33 cellular contexts compared by ENCODE assay signal in the genomic region with DNA sequence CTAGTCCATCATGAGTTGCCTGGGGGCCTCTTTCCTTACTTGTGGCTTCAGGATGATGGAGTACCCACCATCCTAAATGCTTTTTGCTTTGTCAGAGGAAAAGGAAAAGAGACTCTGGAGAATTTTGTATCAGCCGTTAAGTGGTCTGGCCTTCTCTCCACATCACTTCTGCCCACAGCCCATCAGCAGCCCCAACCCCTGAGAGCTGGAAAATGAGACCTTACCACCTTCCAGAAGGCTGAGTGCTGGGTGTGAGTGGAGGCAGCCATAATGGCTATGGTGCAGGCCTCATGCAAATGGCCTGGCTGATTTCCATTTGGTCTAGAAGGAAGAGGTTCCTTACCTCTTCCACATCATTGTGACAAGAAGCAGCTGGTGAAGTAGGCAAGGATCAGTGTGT.
A peak's percentile ranks its signal among the peaks of the same experiment; 100 is the strongest.
DNase-seq lines count a peak whose midpoint lies in the region; ATAC-seq, FAIRE-seq and TF ChIP-seq lines count a peak whose summit lies in the region.
"Had no signal": no experiment of that assay in that cellular context is flagged by ENCODE, and none has a peak within 500 bp of the region (broad histone marks: within the 10 kb centered on the region; RNA-seq: fewer than 3 reads in every experiment).

No MANE protein-coding gene starts in this region.

- peaks cover 29% of the 10 kb centered on the region for H3K4me1 Mint-ChIP-seq in astrocyte (ENCODE audit: low read depth, unreplicated experiment)
- no peaks in the 10 kb centered on the region for H3K4me1 Mint-ChIP-seq in effector memory CD8-positive, alpha-beta T cell (ENCODE audit: low read depth in 2 of 2)
- H3K4me1 Mint-ChIP-seq: activated CD4-positive, alpha-beta T cell treated with anti-CD3 and anti-CD28 coated beads, Interleukin-2, amount 10 ng/mL, durations not matched to agents 24 days and 14 days; central memory CD8-positive, alpha-beta T cell; natural killer cell; T-cell had no signal

- peak overlapping the region; percentile 67 for H3K4me2 ChIP-seq in astrocyte (ENCODE audit: low read length)
- H3K4me2 ChIP-seq: A549 had no signal

- no peak for TF ChIP-seq EP300 in tibial nerve (IDR thresholded peaks at IDR 0.05)

- FAIRE-seq in astrocyte (lab: Jason Lieb, UNC): no peak
- FAIRE-seq: A549, D721Med, HTR-8/SVneo had no signal

- peaks cover 25% of the 10 kb centered on the region for H3K79me2 ChIP-seq in astrocyte (ENCODE audit: insufficient read depth, low read length)

- no peak for TF ChIP-seq CTCF in HEK293 (tag by site-specific recombination; IDR thresholded peaks at IDR 0.05)
- TF ChIP-seq CTCF in astrocyte (IDR thresholded peaks at IDR 0.05; ENCODE audit: insufficient read depth, low read depth, low read length): no peak
- no peak for TF ChIP-seq CTCF in tibial nerve (IDR thresholded peaks at IDR 0.05)

- no peak overlapping the region for H3K27ac ChIP-seq in HEK293 (ENCODE audit: extremely low read depth, low read depth, low read length)
- H3K27ac ChIP-seq in astrocyte (ENCODE audit: low read depth, low read length): peak overlapping the region; percentile 84
- peak overlapping the region; percentile 18 for H3K27ac ChIP-seq in skeletal muscle tissue (ENCODE audit: low read depth, low read length)
- peak overlapping the region in 2 of 4 donors; percentile 73 to 85 for H3K27ac ChIP-seq in tibial nerve
- H3K27ac ChIP-seq: ovary, thoracic aorta had no signal

- DNase-seq in astrocyte (ENCODE audit: low read depth) (no peak), islet precursor cell (peak; percentile 67), tibial nerve (ENCODE audit: low spot score in 2 of 2) (no peak), NCI-H510A treated with DMSO at 0.1 percent for 48 hours (lab: John Stamatoyannopoulos, UW) (no peak)
- DNase-seq in activated CD4-positive, alpha-beta T cell treated with anti-CD3 and anti-CD28 coated beads, Interleukin-2, amount 50 U/mL, for 48 hours: no peak
- no peak for DNase-seq in effector memory CD8-positive, alpha-beta T cell
- DNase-seq: activated CD4-positive, alpha-beta T cell treated with anti-CD3 and anti-CD28 coated beads, Interleukin-2, amount 10 ng/mL, durations not matched to agents 24 days and 14 days; activated gamma-delta T cell; activated naive CD8-positive, alpha-beta T cell treated with anti-CD3 and anti-CD28 coated beads, Interleukin-2, amount 10 ng/mL, durations not matched to agents 7 days and 5 days; activated T-cell treated with anti-CD3 and anti-CD28 coated beads, Interleukin-2, amount 50 U/mL, for 24 hours; CD4-positive, alpha-beta T cell; dermis blood vessel endothelial cell; heart right ventricle; KG1; natural killer cell; NCI-H1417; NCI-H2081; NCI-H2227 treated with DMSO at 0.1 percent for 48 hours; NCI-H69; stimulated activated naive CD4-positive, alpha-beta T cell treated with Interleukin-2 at 50 U/mL for 16 hours; T-cell had no signal

- TF ChIP-seq POLR2A in tibial nerve (IDR thresholded peaks at IDR 0.05): no peak

- H4K20me1 ChIP-seq in astrocyte (ENCODE audit: insufficient read depth, low read length): no peaks in the 10 kb centered on the region

- H3K9ac ChIP-seq in astrocyte (ENCODE audit: low read length): peak overlapping the region; percentile 62
- no peak overlapping the region for H3K9ac ChIP-seq in skeletal muscle tissue (ENCODE audit: low read depth in 1 of 3, low read length in 3 of 3)

- POLR2A ChIA-PET in HEK293 (lab: Yijun Ruan, JAX): no interaction called here

- H3K9me3 ChIP-seq in HEK293 (ENCODE audit: control insufficient read depth, insufficient read depth, low read depth, low read length): no peaks in the 10 kb centered on the region
- no peaks in the 10 kb centered on the region for H3K9me3 ChIP-seq in astrocyte (ENCODE audit: insufficient read depth, low read depth, low read length)
- H3K9me3 ChIP-seq in skeletal muscle tissue (ENCODE audit: control insufficient read depth in 3 of 3, low read length in 3 of 3): no peaks in the 10 kb centered on the region
- no peaks in the 10 kb centered on the region for H3K9me3 ChIP-seq in tibial nerve
- H3K9me3 ChIP-seq: A549, esophagus muscularis mucosa, heart right ventricle, MG63, ovary, thoracic aorta, uterus had no signal

- CTCF ChIA-PET in HEK293 (lab: Yijun Ruan, JAX): interaction anchor here (0.6 kb wide), 1 partner anchor 1366 kb away, joined by 3 read pairs; no protein-coding TSS in a partner anchor

- H3K36me3 ChIP-seq in HEK293 (ENCODE audit: control insufficient read depth in 2 of 2, insufficient read depth in 1 of 2, low read length in 2 of 2) (no peaks in the 10 kb centered on the region), astrocyte (ENCODE audit: insufficient read depth, low read length) (no peaks in the 10 kb centered on the region), skeletal muscle tissue (ENCODE audit: control insufficient read depth in 3 of 3, insufficient read depth in 3 of 3, low read length in 3 of 3) (no peaks in the 10 kb centered on the region), tibial nerve (no peaks in the 10 kb centered on the region)
- H3K36me3 ChIP-seq: esophagus muscularis mucosa, heart right ventricle, MG63, ovary, thoracic aorta, uterus had no signal

- 57 to 75% methylated on average over 1 of the region's 1 CpG for WGBS in tibial nerve, 2 donors

- H3K4me3 ChIP-seq in HEK293 (ENCODE audit: low read depth, low read length) (no peak overlapping the region), astrocyte (ENCODE audit: insufficient read depth, low read depth, low read length) (no peak overlapping the region), skeletal muscle tissue (ENCODE audit: low read length in 3 of 3) (no peak overlapping the region), tibial nerve (no peak overlapping the region)
- H3K4me3 ChIP-seq: A549, esophagus muscularis mucosa, heart right ventricle, MG63, ovary, thoracic aorta, uterus had no signal

- H3K36me3 Mint-ChIP-seq in astrocyte (ENCODE audit: low read depth, unreplicated experiment): peaks cover 3% of the 10 kb centered on the region
- peaks cover 3% of the 10 kb centered on the region for H3K36me3 Mint-ChIP-seq in effector memory CD8-positive, alpha-beta T cell (ENCODE audit: insufficient read depth)
- H3K36me3 Mint-ChIP-seq: activated naive CD8-positive, alpha-beta T cell treated with anti-CD3 and anti-CD28 coated beads, Interleukin-2, amount 10 ng/mL, durations not matched to agents 7 days and 5 days; natural killer cell; T-cell; WTC11 had no signal

- H3K4me1 ChIP-seq in HEK293 (ENCODE audit: control insufficient read depth, insufficient read depth, low read length) (no peaks in the 10 kb centered on the region), astrocyte (ENCODE audit: insufficient read depth, low read length) (peaks cover 15% of the 10 kb centered on the region), skeletal muscle tissue (ENCODE audit: control insufficient read depth in 3 of 3, insufficient read depth in 3 of 3, low read length in 3 of 3) (peaks cover 4 to 8% (median 7%) of the 10 kb centered on the region in 3 donors), tibial nerve (peaks cover 0 to 20% (median 3%) of the 10 kb centered on the region in 4 donors)
- H3K4me1 ChIP-seq: A549, uterus had no signal

- H3K27ac Mint-ChIP-seq in astrocyte (ENCODE audit: unreplicated experiment): peak overlapping the region; percentile 100
- H3K27ac Mint-ChIP-seq in effector memory CD8-positive, alpha-beta T cell: no peak overlapping the region
- H3K27ac Mint-ChIP-seq: activated CD4-positive, alpha-beta T cell treated with anti-CD3 and anti-CD28 coated beads, Interleukin-2, amount 10 ng/mL, durations not matched to agents 24 days and 14 days; activated naive CD8-positive, alpha-beta T cell treated with anti-CD3 and anti-CD28 coated beads, Interleukin-2, amount 10 ng/mL, durations not matched to agents 7 days and 5 days; CD4-positive, alpha-beta T cell; natural killer cell; T-cell had no signal

- no peak for ATAC-seq in effector memory CD8-positive, alpha-beta T cell (replicated peaks)
- ATAC-seq: A549, natural killer cell, T-cell, WTC11 had no signal

- H2AFZ ChIP-seq in astrocyte (ENCODE audit: low read depth, low read length): peak overlapping the region; percentile 38

- H3K27me3 Mint-ChIP-seq in astrocyte (ENCODE audit: low read depth, unreplicated experiment): peaks cover 4% of the 10 kb centered on the region
- peaks cover 10 to 13% of the 10 kb centered on the region in 2 donors for H3K27me3 Mint-ChIP-seq in effector memory CD8-positive, alpha-beta T cell
- H3K27me3 Mint-ChIP-seq: activated CD4-positive, alpha-beta T cell treated with anti-CD3 and anti-CD28 coated beads, Interleukin-2, amount 10 ng/mL, durations not matched to agents 24 days and 14 days; activated T-cell treated with anti-CD3 and anti-CD28 coated beads, Interleukin-2, amount 50 U/mL, for 24 hours; central memory CD8-positive, alpha-beta T cell had no signal

- no peaks in the 10 kb centered on the region for H3K27me3 ChIP-seq in astrocyte (ENCODE audit: insufficient read depth, low read length)
- no peaks in the 10 kb centered on the region for H3K27me3 ChIP-seq in skeletal muscle tissue (ENCODE audit: control insufficient read depth in 3 of 3, insufficient read depth in 3 of 3, low read length in 3 of 3)
- no peaks in the 10 kb centered on the region for H3K27me3 ChIP-seq in tibial nerve
- H3K27me3 ChIP-seq: esophagus muscularis mucosa, heart right ventricle, MG63, ovary, uterus had no signal

- H3K4me3 Mint-ChIP-seq in astrocyte (ENCODE audit: unreplicated experiment): no peak overlapping the region
- no peak overlapping the region for H3K4me3 Mint-ChIP-seq in effector memory CD8-positive, alpha-beta T cell
- H3K4me3 Mint-ChIP-seq: activated CD4-positive, alpha-beta T cell treated with anti-CD3 and anti-CD28 coated beads, Interleukin-2, amount 10 ng/mL, durations not matched to agents 24 days and 14 days; activated naive CD8-positive, alpha-beta T cell treated with anti-CD3 and anti-CD28 coated beads, Interleukin-2, amount 10 ng/mL, durations not matched to agents 7 days and 5 days; activated T-cell treated with anti-CD3 and anti-CD28 coated beads, Interleukin-2, amount 50 U/mL, for 24 hours; CD4-positive, alpha-beta T cell; central memory CD8-positive, alpha-beta T cell; natural killer cell; T-cell; WTC11 had no signal

- no peaks in the 10 kb centered on the region for H3K9me3 Mint-ChIP-seq in astrocyte (ENCODE audit: unreplicated experiment)
- H3K9me3 Mint-ChIP-seq in effector memory CD8-positive, alpha-beta T cell: no peaks in the 10 kb centered on the region
- H3K9me3 Mint-ChIP-seq: activated CD4-positive, alpha-beta T cell treated with anti-CD3 and anti-CD28 coated beads, Interleukin-2, amount 10 ng/mL, durations not matched to agents 24 days and 14 days; activated naive CD8-positive, alpha-beta T cell treated with anti-CD3 and anti-CD28 coated beads, Interleukin-2, amount 10 ng/mL, durations not matched to agents 7 days and 5 days; activated T-cell treated with anti-CD3 and anti-CD28 coated beads, Interleukin-2, amount 50 U/mL, for 24 hours; CD4-positive, alpha-beta T cell; central memory CD8-positive, alpha-beta T cell; natural killer cell; T-cell; WTC11 had no signal
